ENCODE assay signal across 20 cellular contexts in the genomic region with DNA sequence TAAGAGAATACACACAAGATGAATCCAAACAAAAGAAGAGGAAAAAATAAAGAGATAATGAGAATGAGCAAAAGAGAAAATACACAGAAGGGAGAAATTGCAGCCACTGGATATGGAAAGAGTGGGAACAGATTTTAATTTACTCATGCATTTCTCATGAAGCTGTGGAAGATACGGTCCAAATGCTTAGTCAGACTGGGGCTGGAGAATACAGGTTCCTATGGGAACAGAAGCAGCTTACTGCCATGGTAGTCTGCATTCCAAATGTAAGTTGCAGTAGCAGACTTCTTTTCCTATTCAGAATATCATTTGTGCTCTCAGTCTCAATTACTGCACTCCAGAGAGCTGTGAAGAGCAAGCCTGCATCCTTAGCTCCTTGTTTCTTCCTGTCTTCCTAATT.
A peak's percentile ranks its signal among the peaks of the same experiment; 100 is the strongest.
DNase-seq lines count a peak whose midpoint lies in the region; ATAC-seq, FAIRE-seq and TF ChIP-seq lines count a peak whose summit lies in the region.
"Had no signal": no experiment of that assay in that cellular context is flagged by ENCODE, and none has a peak within 500 bp of the region (broad histone marks: within the 10 kb centered on the region; RNA-seq: fewer than 3 reads in every experiment).

No MANE protein-coding gene starts in this region.

- no peak for FAIRE-seq in A549 (lab: Jason Lieb, UNC)
- no peak for FAIRE-seq in bronchial epithelial cell (lab: Jason Lieb, UNC)
- FAIRE-seq: colon, frontal cortex had no signal

- POLR2A ChIA-PET in A549 (lab: Yijun Ruan, JAX): no interaction called here

- 0 out of 3 replicates have a peak overlapping the region, but pooled peaks have one; percentile 15 for H3K4me2 ChIP-seq in A549

- TF ChIP-seq POLR2A in A549 (IDR thresholded peaks at IDR 0.05; ENCODE audit: low read length): no peak

- H3K4me1 ChIP-seq in A549: peaks cover 25% of the 10 kb centered on the region
- H3K4me1 ChIP-seq: psoas muscle, SJCRH30, tibial artery had no signal

- DNase-seq in A549 (ENCODE audit: low read depth in 1 of 2, low spot score in 1 of 2) (no peak), GM04503 (ENCODE audit: low read depth) (peak; percentile 58), bronchial epithelial cell (ENCODE audit: low read depth) (peak; percentile 25), kidney tubule cell (ENCODE audit: low spot score) (peak; percentile 26), iPS-NIHi7 (ENCODE audit: extremely low spot score) (no peak), SHP77 treated with DMSO at 0.1 percent for 48 hours (lab: John Stamatoyannopoulos, UW) (no peak), NCI-H146 (lab: John Stamatoyannopoulos, UW) (no peak)
- no peak for DNase-seq in activated CD4-positive, CD25-positive, alpha-beta regulatory T cell treated with anti-CD3 and anti-CD28 coated beads, Interleukin-2, amount 50 U/mL, for 72 hours
- DNase-seq: activated CD4-positive, alpha-beta T cell treated with anti-CD3 and anti-CD28 coated beads, Interleukin-2, amount 50 U/mL, for 4 hours; AML-193; left cardiac atrium; midbrain; NCI-H1105; NCI-H526; psoas muscle; SJCRH30; stimulated activated naive B cell treated with anti-CD40 and anti-IgM and Interleukin-4, amounts not matched to agents 10 μg/mL and 1 μg/mL and 100 μg/mL, for 72 hours; tibial artery had no signal

- H3K4me3 ChIP-seq in A549: no peak overlapping the region
- no peak overlapping the region for H3K4me3 ChIP-seq in bronchial epithelial cell (ENCODE audit: low read depth, low read length)
- H3K4me3 ChIP-seq: psoas muscle, SJCRH30, tibial artery had no signal

- no peaks in the 10 kb centered on the region for H3K36me3 ChIP-seq in bronchial epithelial cell (ENCODE audit: control insufficient read depth, insufficient read depth, low read length)
- H3K36me3 ChIP-seq: SJCRH30, tibial artery had no signal

- TF ChIP-seq CTCF in A549 (IDR thresholded peaks at IDR 0.05) (no peak), bronchial epithelial cell (IDR thresholded peaks at IDR 0.05; ENCODE audit: insufficient read depth, low read length, severe bottlenecking) (no peak)

- no peak for TF ChIP-seq RAD21 in A549 (conservative IDR thresholded peaks at IDR 0.05 in 1 of 2, IDR thresholded peaks at IDR 0.05 in 1 of 2)

- peak overlapping the region; percentile 45 to 58 for H3K27ac ChIP-seq in A549
- H3K27ac ChIP-seq: psoas muscle, SJCRH30 had no signal

- H3K27me3 ChIP-seq in bronchial epithelial cell (ENCODE audit: control insufficient read depth, insufficient read depth, low read length): no peaks in the 10 kb centered on the region
- H3K27me3 ChIP-seq: SJCRH30, tibial artery had no signal

- peaks cover 9% of the 10 kb centered on the region; the same call in 1 of the 3 replicates for H3K9me3 ChIP-seq in A549
- H3K9me3 ChIP-seq: psoas muscle, SJCRH30, tibial artery had no signal

- 53% methylated on average over 1 of the region's 1 CpG for WGBS in A549 (ENCODE audit: missing lambda C conversion rate)

- ATAC-seq in A549: peak in 1 of 2 experiments; percentile 53; a peak in 2 of 6 replicates
- ATAC-seq: psoas muscle; stimulated activated naive B cell treated with anti-CD40 and anti-IgM and Interleukin-4, amounts not matched to agents 10 μg/mL and 1 μg/mL and 100 μg/mL, for 72 hours had no signal

- TF ChIP-seq EP300 in A549 (IDR thresholded peaks at IDR 0.05): no peak

- CTCF ChIA-PET in A549 (lab: Yijun Ruan, JAX): interaction anchor here (1.9 kb wide), 1 partner anchor 209 kb away, joined by 5 read pairs; no protein-coding TSS in a partner anchor

TF ChIP-seq in A549, 52 proteins besides CTCF, POLR2A, EP300 and RAD21:
- TF ChIP-seq SREBF2 (IDR thresholded peaks at IDR 0.05) (no peak), TP53 (CRISPR knock-in tag; IDR thresholded peaks at IDR 0.05) (no peak), ZFP36 (IDR thresholded peaks at IDR 0.05; ENCODE audit: borderline replicate concordance, partially characterized antibody) (no peak), SMC3 (IDR thresholded peaks at IDR 0.05) (no peak), CHD2 (IDR thresholded peaks at IDR 0.05; ENCODE audit: low read length, partially characterized antibody) (no peak), MYC (IDR thresholded peaks at IDR 0.05; ENCODE audit: borderline replicate concordance, low read length) (no peak), ZNF302 (CRISPR knock-in tag; IDR thresholded peaks at IDR 0.05) (no peak)
- TF ChIP-seq, protein P1, sequence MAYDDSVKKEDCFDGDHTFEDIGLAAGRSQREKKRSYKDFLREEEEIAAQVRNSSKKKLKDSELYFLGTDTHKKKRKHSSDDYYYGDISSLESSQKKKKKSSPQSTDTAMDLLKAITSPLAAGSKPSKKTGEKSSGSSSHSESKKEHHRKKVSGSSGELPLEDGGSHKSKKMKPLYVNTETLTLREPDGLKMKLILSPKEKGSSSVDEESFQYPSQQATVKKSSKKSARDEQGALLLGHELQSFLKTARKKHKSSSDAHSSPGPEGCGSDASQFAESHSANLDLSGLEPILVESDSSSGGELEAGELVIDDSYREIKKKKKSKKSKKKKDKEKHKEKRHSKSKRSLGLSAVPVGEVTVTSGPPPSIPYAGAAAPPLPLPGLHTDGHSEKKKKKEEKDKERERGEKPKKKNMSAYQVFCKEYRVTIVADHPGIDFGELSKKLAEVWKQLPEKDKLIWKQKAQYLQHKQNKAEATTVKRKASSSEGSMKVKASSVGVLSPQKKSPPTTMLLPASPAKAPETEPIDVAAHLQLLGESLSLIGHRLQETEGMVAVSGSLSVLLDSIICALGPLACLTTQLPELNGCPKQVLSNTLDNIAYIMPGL (CRISPR knock-in tag; IDR thresholded peaks at IDR 0.05; ENCODE audit: borderline replicate concordance): no peak

Comparison
In these comparisons a context has a peak if more than half of its experiments do, and no peak if none do; other contexts are left out.
1. DNase-seq: peak in GM04503 (single experiment), bronchial epithelial cell (single experiment) and kidney tubule cell (single experiment); none in A549 (0 of 2), iPS-NIHi7 (single experiment), SHP77 treated with DMSO at 0.1 percent for 48 hours (single experiment), NCI-H146 (single experiment) and activated CD4-positive, CD25-positive, alpha-beta regulatory T cell treated with anti-CD3 and anti-CD28 coated beads, Interleukin-2, amount 50 U/mL, for 72 hours (single experiment).